Comparison of ENCODE assay signal across 21 cellular contexts in the genomic region with DNA sequence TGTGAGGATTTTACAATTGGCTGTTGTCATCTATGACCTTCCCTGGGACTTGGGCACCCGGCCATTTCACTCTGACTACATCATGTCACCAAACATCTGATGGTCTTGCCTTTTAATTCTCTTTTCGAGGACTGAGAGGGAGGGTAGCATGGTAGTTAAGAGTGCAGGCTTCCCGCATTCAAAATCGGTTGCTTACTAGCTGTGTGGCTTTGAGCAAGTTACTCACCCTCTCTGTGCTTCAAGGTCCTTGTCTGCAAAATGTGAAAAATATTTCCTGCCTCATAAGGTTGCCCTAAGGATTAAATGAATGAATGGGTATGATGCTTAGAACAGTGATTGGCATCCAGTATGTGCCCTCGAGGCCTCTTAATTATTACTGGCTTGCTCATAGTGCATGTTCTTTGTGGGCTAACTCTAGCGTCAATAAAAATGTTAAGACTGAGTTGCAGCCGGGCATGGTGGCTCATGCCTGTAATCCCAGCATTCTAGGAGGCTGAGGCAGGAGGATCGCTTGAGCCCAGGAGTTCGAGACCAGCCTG. TPM values are rescaled to one million over a fixed set of nuclear protein-coding genes. Genes with fewer than 3 reads are reported as not detected.
DNase-seq lines count a peak whose midpoint lies in the region; ATAC-seq and TF ChIP-seq lines count a peak whose summit lies in the region.
"Had no signal": no experiment of that assay in that cellular context is flagged by ENCODE, and none has a peak within 500 bp of the region (broad histone marks: within the 10 kb centered on the region; RNA-seq: fewer than 3 reads in every experiment).

No MANE protein-coding gene starts in this region.

- H3K9me3 ChIP-seq in Peyer's patch (no peaks in the 10 kb centered on the region), spleen (no peaks in the 10 kb centered on the region)
- H3K9me3 ChIP-seq: BE2C, left lung, transverse colon had no signal

- H3K4me3 Mint-ChIP-seq in activated CD4-positive, alpha-beta T cell treated with anti-CD3 and anti-CD28 coated beads, Interleukin-2, amount 10 ng/mL, durations not matched to agents 24 days and 14 days: peak overlapping the region; percentile 29
- H3K4me3 Mint-ChIP-seq in effector memory CD8-positive, alpha-beta T cell: peak overlapping the region; percentile 82 to 83

- H3K4me1 Mint-ChIP-seq in activated CD4-positive, alpha-beta T cell treated with anti-CD3 and anti-CD28 coated beads, Interleukin-2, amount 10 ng/mL, durations not matched to agents 24 days and 14 days: peaks cover 67% of the 10 kb centered on the region
- H3K4me1 Mint-ChIP-seq in effector memory CD8-positive, alpha-beta T cell (ENCODE audit: low read depth in 2 of 2): peaks cover 57 to 78% of the 10 kb centered on the region in 2 donors

- TF ChIP-seq POLR2A in Peyer's patch (IDR thresholded peaks at IDR 0.05): no peak
- no peak for TF ChIP-seq POLR2A in spleen (IDR thresholded peaks at IDR 0.05)

- TF ChIP-seq CTCF in Peyer's patch (IDR thresholded peaks at IDR 0.05) (no peak), spleen (IDR thresholded peaks at IDR 0.05 in 8 of 11, conservative IDR thresholded peaks at IDR 0.05 in 3 of 11) (no peak)

- H3K36me3 ChIP-seq in Peyer's patch: no peaks in the 10 kb centered on the region
- no peaks in the 10 kb centered on the region for H3K36me3 ChIP-seq in spleen
- H3K36me3 ChIP-seq: BE2C, left lung, transverse colon, WERI-Rb-1 had no signal

- H3K27me3 ChIP-seq in Peyer's patch: no peaks in the 10 kb centered on the region
- no peaks in the 10 kb centered on the region for H3K27me3 ChIP-seq in spleen (replicated peaks in 1 of 7)
- H3K27me3 ChIP-seq: BE2C, left lung, transverse colon had no signal

- H3K27ac ChIP-seq in Peyer's patch (peak overlapping the region; percentile 7 to 59 (median 37)), spleen (peak overlapping the region in 5 of 8 donors; percentile 54 to 81 (median 66))
- H3K27ac ChIP-seq: WERI-Rb-1 had no signal

- intact Hi-C loops in activated CD4-positive, alpha-beta T cell treated with anti-CD3 and anti-CD28 coated beads, Interleukin-2, amount 10 ng/mL, durations not matched to agents 24 days and 14 days (cut with micrococcal nuclease): loop anchor here (2.0 to 10.0 kb wide), 6 partner anchors 163 to 607 kb away; a partner anchor contains a TSS
- intact Hi-C loops in spleen (cut with DNase I; ENCODE audit: low total_unique reads): loop anchor here (5.0 kb wide), 2 partner anchors 290 to 435 kb away; no protein-coding TSS in a partner anchor

- H3K4me3 ChIP-seq in Peyer's patch (peak overlapping the region in 2 of 4 donors; percentile 18 to 34), spleen (peak overlapping the region in 6 of 8 donors; percentile 13 to 52 (median 16))

- peaks cover 11% of the 10 kb centered on the region for H3K36me3 Mint-ChIP-seq in activated CD4-positive, alpha-beta T cell treated with anti-CD3 and anti-CD28 coated beads, Interleukin-2, amount 10 ng/mL, durations not matched to agents 24 days and 14 days (ENCODE audit: low read depth)
- H3K36me3 Mint-ChIP-seq in effector memory CD8-positive, alpha-beta T cell (ENCODE audit: insufficient read depth): peaks cover 32% of the 10 kb centered on the region

- no peak for ATAC-seq in effector memory CD8-positive, alpha-beta T cell (replicated peaks)
- ATAC-seq in HG03097 (IDR thresholded peaks at IDR 0.05; ENCODE audit: low FRiP score, unreplicated experiment) (no peak), GM21447 (IDR thresholded peaks at IDR 0.05; ENCODE audit: unreplicated experiment) (no peak)

- no peak overlapping the region for H3K27ac Mint-ChIP-seq in activated CD4-positive, alpha-beta T cell treated with anti-CD3 and anti-CD28 coated beads, Interleukin-2, amount 10 ng/mL, durations not matched to agents 24 days and 14 days
- H3K27ac Mint-ChIP-seq in effector memory CD8-positive, alpha-beta T cell: peak overlapping the region; percentile 89 to 92

- no peaks in the 10 kb centered on the region for H3K9me3 Mint-ChIP-seq in activated CD4-positive, alpha-beta T cell treated with anti-CD3 and anti-CD28 coated beads, Interleukin-2, amount 10 ng/mL, durations not matched to agents 24 days and 14 days
- H3K9me3 Mint-ChIP-seq in effector memory CD8-positive, alpha-beta T cell: no peaks in the 10 kb centered on the region

- H3K27me3 Mint-ChIP-seq in activated CD4-positive, alpha-beta T cell treated with anti-CD3 and anti-CD28 coated beads, Interleukin-2, amount 10 ng/mL, durations not matched to agents 24 days and 14 days: peaks cover 28% of the 10 kb centered on the region
- no peaks in the 10 kb centered on the region for H3K27me3 Mint-ChIP-seq in effector memory CD8-positive, alpha-beta T cell

- WGBS in spleen, 5 donors: 63 to 89% (median 80%) methylated on average over 9 of the region's 9 CpGs

- H3K4me1 ChIP-seq in Peyer's patch (no peaks in the 10 kb centered on the region), spleen (peaks cover 0 to 87% (median 24%) of the 10 kb centered on the region in 6 donors)
- H3K4me1 ChIP-seq: BE2C, transverse colon had no signal

- DNase-seq in activated CD4-positive, alpha-beta T cell treated with anti-CD3 and anti-CD28 coated beads, Interleukin-2, amount 10 ng/mL, durations not matched to agents 24 days and 14 days: no peak
- no peak for DNase-seq in activated CD4-positive, alpha-beta T cell treated with anti-CD3 and anti-CD28 coated beads, Interleukin-2, amount 50 U/mL, for 1 hour
- DNase-seq in Peyer's patch (no peak), spleen (no peak), activated gamma-delta T cell (lab: John Stamatoyannopoulos, UW) (no peak)
- no peak for DNase-seq in effector memory CD8-positive, alpha-beta T cell
- DNase-seq: activated gamma-delta T cell treated with Interleukin-2 at 50 U/mL for 16 hours; BE2C; caudate nucleus; effector CD4-positive, alpha-beta T cell; GOT3; left lung; NCI-H1105 treated with DMSO at 0.1 percent for 48 hours; NCI-H2107; NCI-H524 treated with DMSO at 0.1 percent for 48 hours; occipital lobe; transverse colon; WERI-Rb-1 had no signal

RNA-seq across cellular contexts. Expression of a gene that starts 1.1 kb away (rescaled TPM):
- 1.7 and 2.3 TPM in 2 replicates for total RNA-seq in activated CD4-positive, alpha-beta T cell treated with anti-CD3 and anti-CD28 coated beads, Interleukin-2, amount 10 ng/mL, durations not matched to agents 24 days and 14 days
- 1 to 10 TPM in 2 of 4 donors, under 1 TPM in 2; 0.66 to 1.7 (median 1.1) TPM for total RNA-seq in Peyer's patch
- total RNA-seq in spleen: 10 to 100 TPM in 3 of 7 donors, 1 to 10 TPM in 4; 5.0 to 15.5 (median 9.5) TPM
- polyA plus RNA-seq in spleen: 1 to 10 TPM; 2.0 to 5.8 (median 2.4) TPM
- total RNA-seq: LHCN-M2 had no signal

RNA-seq across cellular contexts. Expression of a gene that starts 18.0 kb away (rescaled TPM):
- 6.1 and 6.8 TPM in 2 replicates for total RNA-seq in activated CD4-positive, alpha-beta T cell treated with anti-CD3 and anti-CD28 coated beads, Interleukin-2, amount 10 ng/mL, durations not matched to agents 24 days and 14 days
- total RNA-seq in Peyer's patch: 1 to 10 TPM in 1 of 4 donors, under 1 TPM in 2, not detected in 1; 0.70 to 4.1 (median 0.80) TPM
- 10 to 100 TPM; 14.3 to 54.4 (median 26.7) TPM for total RNA-seq in spleen
- polyA plus RNA-seq in spleen: 1 to 10 TPM; 2.0 to 5.8 (median 5.0) TPM
- total RNA-seq: LHCN-M2 had no signal

RNA-seq across cellular contexts. Expression of a gene that starts 35.2 kb away (rescaled TPM):
- 1.7 and 1.9 TPM in 2 replicates for total RNA-seq in activated CD4-positive, alpha-beta T cell treated with anti-CD3 and anti-CD28 coated beads, Interleukin-2, amount 10 ng/mL, durations not matched to agents 24 days and 14 days
- total RNA-seq in Peyer's patch (10 to 100 TPM in 3 of 4 donors, not detected in 1; 13.5 to 21.2 (median 16.0) TPM), spleen (10 to 100 TPM in 6 of 7 donors, 1 to 10 TPM in 1; 9.9 to 21.7 (median 15.5) TPM)
- 10 to 100 TPM in 1 of 3 donors, 1 to 10 TPM in 2; 4.8 to 12.0 (median 5.6) TPM for polyA plus RNA-seq in spleen
